Comparison of ENCODE assay signal across 2 cellular contexts in the genomic region with DNA sequence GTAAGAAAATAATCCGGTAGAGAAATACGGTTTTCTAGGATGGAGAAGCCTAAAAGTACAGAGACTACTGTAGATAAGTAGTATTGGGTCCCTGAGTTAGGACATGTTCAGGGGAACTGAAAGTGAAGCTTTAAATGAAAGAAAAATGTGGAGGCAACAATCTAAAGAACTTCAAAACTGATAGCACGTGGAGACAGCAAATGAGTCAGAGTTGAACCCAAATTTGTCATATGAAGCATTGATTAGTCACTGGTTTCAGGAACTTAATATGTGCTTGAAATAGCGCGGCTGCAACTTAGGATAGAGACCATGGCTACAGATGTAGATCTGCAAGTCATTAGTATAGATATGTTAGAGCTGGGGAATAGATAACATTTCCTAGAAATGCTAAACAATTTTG.
TF ChIP-seq lines count a peak whose summit lies in the region.

No MANE protein-coding gene starts in this region.

TF ChIP-seq in SK-N-SH treated with all-trans-retinoic acid at 6 μM for 48 hours, 23 proteins besides CTCF, POLR2A, EP300 and RAD21 (continued from another document):
- TF ChIP-seq TSHZ2 (CRISPR knock-in tag; IDR thresholded peaks at IDR 0.05), result no peak
- no peak for TF ChIP-seq RARB (CRISPR knock-in tag; IDR thresholded peaks at IDR 0.05)
- no peak for TF ChIP-seq SNAI2 (CRISPR knock-in tag; IDR thresholded peaks at IDR 0.05)
- TF ChIP-seq PATZ1 (CRISPR knock-in tag; IDR thresholded peaks at IDR 0.05; ENCODE audit: borderline replicate concordance), result no peak
- no peak for TF ChIP-seq ESRRG (CRISPR knock-in tag; IDR thresholded peaks at IDR 0.05)
- no peak for TF ChIP-seq POU6F1 (CRISPR knock-in tag; IDR thresholded peaks at IDR 0.05; ENCODE audit: borderline replicate concordance, low read depth)
- TF ChIP-seq CSDC2 (CRISPR knock-in tag; IDR thresholded peaks at IDR 0.05), result no peak
- TF ChIP-seq ZNF70 (CRISPR knock-in tag; IDR thresholded peaks at IDR 0.05), result no peak
TF ChIP-seq in SK-N-SH treated with all-trans-retinoic acid at 6 μM for 48 hours: peak in this region for 0.

TF ChIP-seq in SK-N-SH, 30 proteins besides CTCF, POLR2A, EP300 and RAD21 (continued from another document):
- no peak for TF ChIP-seq ZBTB33 (IDR thresholded peaks at IDR 0.05; ENCODE audit: borderline replicate concordance, low read depth)
TF ChIP-seq in SK-N-SH: peak in this region for 0.
